ENCODE assay signal across 8 cellular contexts in the genomic region with DNA sequence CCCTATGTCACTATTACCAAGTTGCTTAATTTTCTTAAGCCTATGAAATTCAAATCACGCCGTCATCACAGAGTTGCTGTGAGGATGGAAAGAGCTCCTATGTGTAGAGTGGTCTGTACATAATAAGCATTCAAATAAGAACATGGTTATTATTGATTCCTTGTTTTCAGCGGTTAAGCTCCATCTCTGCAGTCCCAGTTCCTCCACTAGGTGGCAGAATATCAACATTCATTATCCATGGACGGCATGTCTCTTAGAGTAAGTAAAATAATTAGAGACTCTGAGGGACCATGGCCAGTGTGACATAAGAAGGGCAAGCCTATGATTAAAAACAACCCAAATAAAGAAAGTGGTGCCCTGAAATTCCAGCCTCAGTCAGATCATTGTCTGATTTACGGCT.
DNase-seq lines count a peak whose midpoint lies in the region; ATAC-seq and TF ChIP-seq lines count a peak whose summit lies in the region.

No MANE protein-coding gene starts in this region.

- H2BK12ac ChIP-seq in mesenchymal stem cell (ENCODE audit: low read length in 2 of 2) = no peak overlapping the region

- H3K4ac ChIP-seq in mesenchymal stem cell (ENCODE audit: low read depth in 1 of 2, low read length in 2 of 2) = no peak overlapping the region

- intact Hi-C loops in dorsolateral prefrontal cortex (cut with DNase I) = loop anchor here in 1 of 2 donors (5.0 kb wide), 2 partner anchors 350 to 450 kb away; no protein-coding TSS in a partner anchor

- H3K14ac ChIP-seq in mesenchymal stem cell (ENCODE audit: low read length in 2 of 2) = no peak overlapping the region

- DNase-seq in GM06990 (ENCODE audit: extremely low read depth, insufficient read length) (peak; percentile 1), LNCaP clone FGC (ENCODE audit: low read depth) (peak; percentile 8), RWPE1 (ENCODE audit: low spot score) (peak; percentile 23), dorsolateral prefrontal cortex (peak in 2 of 10 donors; percentile 34 to 41), mesenchymal stem cell (peak; percentile 18), ureter (ENCODE audit: low spot score) (peak; percentile 59), omental fat pad (ENCODE audit: low spot score) (no peak)

- no peak overlapping the region for H2BK120ac ChIP-seq in mesenchymal stem cell (ENCODE audit: low read depth, low read length)

- no peaks in the 10 kb centered on the region for H3K9me3 ChIP-seq in mesenchymal stem cell (ENCODE audit: control insufficient read depth, low read length)

- 64% methylated on average over 1 of the region's 5 CpGs for WGBS in mesenchymal stem cell

- H2AFZ ChIP-seq in mesenchymal stem cell (ENCODE audit: low read depth, low read length) = no peak overlapping the region

- H3K36me3 ChIP-seq in GM06990 (ENCODE audit: control insufficient read depth, insufficient read depth, low read length) (no peaks in the 10 kb centered on the region), mesenchymal stem cell (ENCODE audit: control insufficient read depth in 1 of 2, insufficient read depth in 2 of 2, low read depth in 1 of 2, low read length in 2 of 2) (no peaks in the 10 kb centered on the region)

- CTCF ChIA-PET in RWPE1 (lab: Yijun Ruan, JAX) = interaction anchor here (0.6 to 2.1 kb wide), 4 partner anchors 13 to 349 kb away, joined by 3 to 6 read pairs (median 4); no protein-coding TSS in a partner anchor

- H2BK5ac ChIP-seq in mesenchymal stem cell (ENCODE audit: low read depth, low read length, poor library complexity, severe bottlenecking) = no peak overlapping the region

- H4K8ac ChIP-seq in mesenchymal stem cell (ENCODE audit: low read length) = no peak overlapping the region

- no peak overlapping the region for H3K18ac ChIP-seq in mesenchymal stem cell (ENCODE audit: low read depth in 1 of 2, low read length in 2 of 2)

- H3K4me3 ChIP-seq in GM06990 (replicated peaks; ENCODE audit: low read depth, low read length) = no peak overlapping the region
- H3K4me3 ChIP-seq in LNCaP clone FGC (ENCODE audit: low read depth, low read length) = no peak overlapping the region
- H3K4me3 ChIP-seq in dorsolateral prefrontal cortex = no peak overlapping the region
- no peak overlapping the region for H3K4me3 ChIP-seq in mesenchymal stem cell (ENCODE audit: insufficient read depth in 1 of 2, low read depth in 1 of 2, low read length in 2 of 2)

- H3K79me1 ChIP-seq in mesenchymal stem cell (replicated peaks; ENCODE audit: low read length, poor library complexity, severe bottlenecking) = no peaks in the 10 kb centered on the region

- no peak for ATAC-seq in omental fat pad (ENCODE audit: low FRiP score)

- no peak overlapping the region for H3K23ac ChIP-seq in mesenchymal stem cell (ENCODE audit: low read length in 2 of 2)

- H3K4me1 ChIP-seq in mesenchymal stem cell (ENCODE audit: control insufficient read depth, insufficient read depth, low read depth, low read length) = no peaks in the 10 kb centered on the region

- peak; percentile 63 for TF ChIP-seq CTCF in 22Rv1 (IDR thresholded peaks at IDR 0.05)
- TF ChIP-seq CTCF in GM06990 (IDR thresholded peaks at IDR 0.05; ENCODE audit: insufficient read depth, low read length, poor library complexity, severe bottlenecking) = peak; percentile 75
- peak; percentile 59 for TF ChIP-seq CTCF in LNCaP clone FGC (IDR thresholded peaks at IDR 0.05; ENCODE audit: control insufficient read depth, extremely low read depth, insufficient read depth)
- TF ChIP-seq CTCF in RWPE1 (conservative IDR thresholded peaks at IDR 0.05; ENCODE audit: low read depth) = peak; percentile 65
- TF ChIP-seq CTCF in dorsolateral prefrontal cortex (IDR thresholded peaks at IDR 0.05 in 54 of 56, conservative IDR thresholded peaks at IDR 0.05 in 2 of 56; ENCODE audit: low read depth in 1 of 56, partially characterized antibody in 56 of 56) = peak; percentile 58 to 86 (median 76)
- no peak for TF ChIP-seq CTCF in omental fat pad (IDR thresholded peaks at IDR 0.05)

- no peak overlapping the region for H3K27ac ChIP-seq in 22Rv1
- no peak overlapping the region for H3K27ac ChIP-seq in RWPE1
- H3K27ac ChIP-seq in dorsolateral prefrontal cortex = no peak overlapping the region
- no peak overlapping the region for H3K27ac ChIP-seq in mesenchymal stem cell (ENCODE audit: low read length, poor library complexity, severe bottlenecking)

- no peak overlapping the region for H3K4me2 ChIP-seq in mesenchymal stem cell (ENCODE audit: low read length, poor library complexity, severe bottlenecking)

- H2BK15ac ChIP-seq in mesenchymal stem cell (ENCODE audit: low read depth, poor library complexity, severe bottlenecking) = no peak overlapping the region

- H2AK5ac ChIP-seq in mesenchymal stem cell (ENCODE audit: low read length, severe bottlenecking) = no peak overlapping the region

- no peak overlapping the region for H4K91ac ChIP-seq in mesenchymal stem cell (ENCODE audit: low read length)

- H3K27me3 ChIP-seq in GM06990 (replicated peaks; ENCODE audit: control insufficient read depth, insufficient read depth, low read length) = no peaks in the 10 kb centered on the region
- peaks cover 0 to 69% (median 19%) of the 10 kb centered on the region in 45 donors for H3K27me3 ChIP-seq in dorsolateral prefrontal cortex
- H3K27me3 ChIP-seq in mesenchymal stem cell (ENCODE audit: control insufficient read depth in 1 of 2, insufficient read depth in 1 of 2, low read length in 2 of 2) = peaks cover 4 to 40% of the 10 kb centered on the region in 2 experiments

- POLR2A ChIA-PET in RWPE1 (lab: Yijun Ruan, JAX; ENCODE audit: low non-redundant PET) = no interaction called here

- no peak overlapping the region for H3K9ac ChIP-seq in mesenchymal stem cell (ENCODE audit: low read length)

Comparison
In these comparisons a context has a peak if more than half of its experiments do, and no peak if none do; other contexts are left out.
1. CTCF ChIP-seq: peak in 22Rv1 (single experiment), GM06990 (single experiment), LNCaP clone FGC (single experiment), RWPE1 (single experiment) and dorsolateral prefrontal cortex (56 of 56); none in omental fat pad (0 of 3).